22 cellular contexts compared by ENCODE assay signal in genomic region chr5:135599421-135600140, GRCh38. TPM values are rescaled to one million over a fixed set of nuclear protein-coding genes. Genes with fewer than 3 reads are reported as not detected.
"Had no signal": no experiment of that assay in that cellular context is flagged by ENCODE, and none has a peak within 500 bp of the region (broad histone marks: within the 10 kb centered on the region; RNA-seq: fewer than 3 reads in every experiment).

No MANE protein-coding gene starts in this region.

- H3K4me3 ChIP-seq: left ventricle myocardium inferior, pancreas, psoas muscle, tibial artery had no signal

- H3K4me1 Mint-ChIP-seq: activated CD4-positive, alpha-beta memory T cell treated with anti-CD3 and anti-CD28 coated beads, Interleukin-2, amount 10 ng/mL, durations not matched to agents 7 days and 5 days; activated CD4-positive, alpha-beta T cell treated with anti-CD3 and anti-CD28 coated beads, Interleukin-2, amount 10 ng/mL, durations not matched to agents 24 days and 14 days; activated naive CD8-positive, alpha-beta T cell treated with anti-CD3 and anti-CD28 coated beads for 36 hours had no signal

- H3K4me3 Mint-ChIP-seq: activated CD4-positive, alpha-beta memory T cell treated with anti-CD3 and anti-CD28 coated beads, Interleukin-2, amount 10 ng/mL, durations not matched to agents 7 days and 5 days; activated CD4-positive, alpha-beta T cell treated with anti-CD3 and anti-CD28 coated beads, Interleukin-2, amount 10 ng/mL, durations not matched to agents 24 days and 14 days; activated naive CD8-positive, alpha-beta T cell treated with anti-CD3 and anti-CD28 coated beads for 36 hours; activated T-cell treated with anti-CD3 and anti-CD28 coated beads, Interleukin-2, amount 50 U/mL, for 4 hours; natural killer cell treated with Interleukin-12 subunit alpha and Interleukin-12 subunit beta and Interleukin-15 and Interleukin-18, amount 100 ng/mL, for 72 hours; stimulated activated naive CD8-positive, alpha-beta T cell treated with anti-CD3 and anti-CD28 coated beads, Interleukin-15, Interleukin-2, amounts not matched to agents 100 ng/mL and 50 ng/mL, for 24 hours had no signal

- DNase-seq: activated CD4-positive, alpha-beta memory T cell treated with anti-CD3 and anti-CD28 coated beads, Interleukin-2, amount 10 ng/mL, durations not matched to agents 7 days and 5 days; activated CD4-positive, alpha-beta T cell treated with anti-CD3 and anti-CD28 coated beads, Interleukin-2, amount 10 ng/mL, durations not matched to agents 24 days and 14 days; activated naive CD4-positive, alpha-beta T cell treated with Interleukin-2 at 50 U/mL for 16 hours; activated naive CD8-positive, alpha-beta T cell treated with anti-CD3 and anti-CD28 coated beads for 36 hours; activated T-cell treated with anti-CD3 and anti-CD28 coated beads, Interleukin-2, amount 50 U/mL, for 4 hours; cerebellar nuclear complex; foreskin fibroblast; left ventricle myocardium inferior; pancreas; psoas muscle; right cardiac atrium; stimulated activated CD4-positive, alpha-beta T cell treated with anti-CD3 and anti-CD28 coated beads, Interleukin-1b, Interleukin-23, amount 100 ng/mL, for 48 hours; substantia nigra; tibial artery had no signal

- H3K27ac Mint-ChIP-seq: activated CD4-positive, alpha-beta memory T cell treated with anti-CD3 and anti-CD28 coated beads, Interleukin-2, amount 10 ng/mL, durations not matched to agents 7 days and 5 days; activated CD4-positive, alpha-beta T cell treated with anti-CD3 and anti-CD28 coated beads, Interleukin-2, amount 10 ng/mL, durations not matched to agents 24 days and 14 days; activated naive CD8-positive, alpha-beta T cell treated with anti-CD3 and anti-CD28 coated beads for 36 hours; natural killer cell treated with Interleukin-12 subunit alpha and Interleukin-12 subunit beta and Interleukin-15 and Interleukin-18, amount 100 ng/mL, for 72 hours; stimulated activated naive CD8-positive, alpha-beta T cell treated with anti-CD3 and anti-CD28 coated beads, Interleukin-15, Interleukin-2, amounts not matched to agents 100 ng/mL and 50 ng/mL, for 24 hours had no signal

- H3K27me3 Mint-ChIP-seq: stimulated activated naive CD8-positive, alpha-beta T cell treated with anti-CD3 and anti-CD28 coated beads, Interleukin-15, Interleukin-2, amounts not matched to agents 100 ng/mL and 50 ng/mL, for 24 hours had no signal

- H3K36me3 Mint-ChIP-seq: activated naive CD8-positive, alpha-beta T cell treated with anti-CD3 and anti-CD28 coated beads for 36 hours; natural killer cell treated with Interleukin-12 subunit alpha and Interleukin-12 subunit beta and Interleukin-15 and Interleukin-18, amount 100 ng/mL, for 72 hours had no signal

- H3K27ac ChIP-seq: epithelial cell of prostate, left ventricle myocardium inferior, neutrophil, pancreas, psoas muscle, tibial artery, VCaP had no signal

- H3K9me3 Mint-ChIP-seq: activated CD4-positive, alpha-beta memory T cell treated with anti-CD3 and anti-CD28 coated beads, Interleukin-2, amount 10 ng/mL, durations not matched to agents 7 days and 5 days; activated CD4-positive, alpha-beta T cell treated with anti-CD3 and anti-CD28 coated beads, Interleukin-2, amount 10 ng/mL, durations not matched to agents 24 days and 14 days; activated naive CD8-positive, alpha-beta T cell treated with anti-CD3 and anti-CD28 coated beads for 36 hours; activated T-cell treated with anti-CD3 and anti-CD28 coated beads, Interleukin-2, amount 50 U/mL, for 4 hours; natural killer cell treated with Interleukin-12 subunit alpha and Interleukin-12 subunit beta and Interleukin-15 and Interleukin-18, amount 100 ng/mL, for 72 hours; stimulated activated naive CD8-positive, alpha-beta T cell treated with anti-CD3 and anti-CD28 coated beads, Interleukin-15, Interleukin-2, amounts not matched to agents 100 ng/mL and 50 ng/mL, for 24 hours had no signal

- H3K4me1 ChIP-seq: left ventricle myocardium inferior, pancreas, psoas muscle, tibial artery had no signal

- FAIRE-seq: pancreas had no signal

- H3K9me3 ChIP-seq: left ventricle myocardium inferior, neutrophil, pancreas, psoas muscle, tibial artery had no signal

- H3K27me3 ChIP-seq: pancreas had no signal

- H3K36me3 ChIP-seq: left ventricle myocardium inferior, neutrophil, pancreas, tibial artery had no signal

- ATAC-seq: activated CD4-positive, CD25-positive, alpha-beta regulatory T cell treated with anti-CD3 and anti-CD28 coated beads, Interleukin-2, amount 50 U/mL, for 24 hours; activated T-cell treated with anti-CD3 and anti-CD28 coated beads, Interleukin-2, amount 50 U/mL, for 4 hours; natural killer cell treated with Interleukin-12 subunit alpha and Interleukin-12 subunit beta and Interleukin-15 and Interleukin-18, amount 100 ng/mL, for 72 hours; pancreas; psoas muscle; right cardiac atrium had no signal

RNA-seq across cellular contexts. Expression of gene CXCL14, which starts 20.8 kb away (rescaled TPM):
- total RNA-seq: activated CD4-positive, alpha-beta memory T cell treated with anti-CD3 and anti-CD28 coated beads, Interleukin-2, amount 10 ng/mL, durations not matched to agents 7 days and 5 days; activated CD4-positive, alpha-beta T cell treated with anti-CD3 and anti-CD28 coated beads, Interleukin-2, amount 10 ng/mL, durations not matched to agents 24 days and 14 days; activated naive CD8-positive, alpha-beta T cell treated with anti-CD3 and anti-CD28 coated beads for 36 hours; activated T-cell treated with anti-CD3 and anti-CD28 coated beads, Interleukin-2, amount 50 U/mL, for 4 hours; natural killer cell treated with Interleukin-12 subunit alpha and Interleukin-12 subunit beta and Interleukin-15 and Interleukin-18, amount 100 ng/mL, for 72 hours; T-helper 2 cell treated with Interferon-gamma antibody and Interleukin-4, amounts not matched to agents 100 ng/mL and 5 ng/mL, for 36 hours had no signal
- polyA plus RNA-seq: fibroblast of lung had no signal
